ENCODE assay signal across 9 cellular contexts in genomic region chr14:73774671-73775070, GRCh38.
DNase-seq lines count a peak whose midpoint lies in the region; ATAC-seq, FAIRE-seq and TF ChIP-seq lines count a peak whose summit lies in the region.
"Had no signal": no experiment of that assay in that cellular context is flagged by ENCODE, and none has a peak within 500 bp of the region (broad histone marks: within the 10 kb centered on the region; RNA-seq: fewer than 3 reads in every experiment).

No MANE protein-coding gene starts in this region.

- no peak overlapping the region for H3K4me2 ChIP-seq in HepG2 (ENCODE audit: low read depth, low read length)

- no peak for TF ChIP-seq POLR2A in HepG2 (IDR thresholded peaks at IDR 0.05; ENCODE audit: insufficient read depth in 1 of 2, low read depth in 2 of 2, low read length in 2 of 2)

- H3K9me3 ChIP-seq in T-helper 17 cell (ENCODE audit: control insufficient read depth, low read length, poor library complexity, severe bottlenecking) = no peaks in the 10 kb centered on the region
- no peaks in the 10 kb centered on the region for H3K9me3 ChIP-seq in HepG2 (ENCODE audit: low read length)
- no peaks in the 10 kb centered on the region for H3K9me3 ChIP-seq in subcutaneous abdominal adipose tissue (ENCODE audit: control insufficient read depth in 5 of 5, low read length in 5 of 5)

- POLR2A ChIA-PET in HepG2 (lab: Yijun Ruan, JAX) = no interaction called here

- in situ Hi-C loops in HepG2 (cut with HindIII; ENCODE audit: extremely low pct_ligation_motif_present, low pct_unique_long_range_greater_than_20kb) = no loop called here

- no peak for TF ChIP-seq CTCF in HepG2 (CRISPR knock-in tag; IDR thresholded peaks at IDR 0.05)

- no peak overlapping the region for H3K27ac ChIP-seq in HepG2 (ENCODE audit: extremely low read length, insufficient read depth, low read length)
- peak overlapping the region; percentile 33 for H3K27ac ChIP-seq in subcutaneous abdominal adipose tissue (ENCODE audit: low read depth, low read length)

- no TSS peak for BruUV-seq in HepG2 (replicated peaks; lab: Mats Ljungman, UMichigan)

- intact Hi-C loops in HepG2 (cut with micrococcal nuclease; ENCODE audit: unreplicated experiment) = no loop called here

- ATAC-seq in T-helper 17 cell (no peak), HepG2 (no peak), HG03342 (IDR thresholded peaks at IDR 0.05; ENCODE audit: unreplicated experiment) (no peak)

- H3K36me3 ChIP-seq in HepG2 (replicated peaks in 1 of 2; ENCODE audit: control insufficient read depth in 1 of 2, insufficient read depth in 2 of 2, low read length in 2 of 2) = peaks cover 0 to 5% of the 10 kb centered on the region in 2 experiments; a peak in 3 of 5 replicates
- H3K36me3 ChIP-seq in subcutaneous abdominal adipose tissue (ENCODE audit: control insufficient read depth in 5 of 5, insufficient read depth in 5 of 5, low read length in 5 of 5) = peaks cover 0 to 5% (median 2%) of the 10 kb centered on the region in 5 donors

- TF ChIP-seq RAD21 in HepG2 (CRISPR knock-in tag; IDR thresholded peaks at IDR 0.05) = no peak

- DNase-seq in activated T-cell treated with anti-CD3 and anti-CD28 coated beads, Interleukin-2, amount 50 U/mL, for 24 hours = no peak
- DNase-seq in activated T-cell treated with anti-CD3 and anti-CD28 coated beads for 4 hours = no peak
- no peak for DNase-seq in T-helper 17 cell
- DNase-seq in HepG2 (ENCODE audit: low spot score) = no peak
- DNase-seq in middle frontal gyrus (ENCODE audit: extremely low spot score, low spot score) = no peak
- DNase-seq in NCI-H1105 treated with DMSO at 0.1 percent for 48 hours (lab: John Stamatoyannopoulos, UW) = no peak
- DNase-seq: activated gamma-delta T cell treated with Interleukin-2 at 50 U/mL for 16 hours had no signal

- H3K4me1 Mint-ChIP-seq in activated T-cell treated with anti-CD3 and anti-CD28 coated beads, Interleukin-2, amount 50 U/mL, for 24 hours (ENCODE audit: low read depth) = peaks cover 83% of the 10 kb centered on the region
- peaks cover 60% of the 10 kb centered on the region for H3K4me1 Mint-ChIP-seq in T-helper 17 cell

- peak overlapping the region; percentile 82 for H3K27ac Mint-ChIP-seq in activated T-cell treated with anti-CD3 and anti-CD28 coated beads, Interleukin-2, amount 50 U/mL, for 24 hours
- peak overlapping the region; percentile 92 for H3K27ac Mint-ChIP-seq in T-helper 17 cell

- peaks cover 71% of the 10 kb centered on the region for H4K20me1 ChIP-seq in HepG2 (ENCODE audit: insufficient read depth, low read length)

- no peak overlapping the region for H2AFZ ChIP-seq in HepG2 (ENCODE audit: low read length)

- 100% methylated on average over 1 of the region's 2 CpGs for WGBS in HepG2 (ENCODE audit: low lambda C conversion rate)

- no peaks in the 10 kb centered on the region for H3K9me3 Mint-ChIP-seq in activated T-cell treated with anti-CD3 and anti-CD28 coated beads, Interleukin-2, amount 50 U/mL, for 24 hours

- H3K79me2 ChIP-seq in HepG2 (ENCODE audit: insufficient read depth, low read length) = peaks cover 90% of the 10 kb centered on the region

- FAIRE-seq in HepG2 (lab: Jason Lieb, UNC) = no peak

- H3K4me1 ChIP-seq in HepG2 (ENCODE audit: insufficient read depth, low read length) (peaks cover 75% of the 10 kb centered on the region), subcutaneous abdominal adipose tissue (ENCODE audit: control insufficient read depth in 5 of 5, insufficient read depth in 5 of 5, low read length in 5 of 5) (peaks cover 15 to 72% (median 55%) of the 10 kb centered on the region in 5 donors)

- CTCF ChIA-PET in HepG2 (lab: Yijun Ruan, JAX; ENCODE audit: low intra/inter-chr PET ratio, low total read pairs) = no interaction called here

- no peak overlapping the region for H3K4me3 Mint-ChIP-seq in activated T-cell treated with anti-CD3 and anti-CD28 coated beads, Interleukin-2, amount 50 U/mL, for 24 hours
- no peak overlapping the region for H3K4me3 Mint-ChIP-seq in T-helper 17 cell

- no peaks in the 10 kb centered on the region for H3K27me3 ChIP-seq in HepG2 (ENCODE audit: control insufficient read depth in 1 of 2, insufficient read depth in 2 of 2, low read length in 2 of 2)
- no peaks in the 10 kb centered on the region for H3K27me3 ChIP-seq in subcutaneous abdominal adipose tissue (ENCODE audit: control insufficient read depth in 5 of 5, insufficient read depth in 4 of 5, low read length in 5 of 5)

- H3K4me3 ChIP-seq in HepG2 (replicated peaks in 1 of 3; ENCODE audit: insufficient read depth in 1 of 3, low read depth in 2 of 3, low read length in 3 of 3) (no peak overlapping the region), subcutaneous abdominal adipose tissue (ENCODE audit: low read depth in 1 of 5, low read length in 5 of 5) (no peak overlapping the region)

- H3K36me3 Mint-ChIP-seq in activated T-cell treated with anti-CD3 and anti-CD28 coated beads, Interleukin-2, amount 50 U/mL, for 24 hours (ENCODE audit: low read depth) = peaks cover 2% of the 10 kb centered on the region
- peaks cover 2% of the 10 kb centered on the region for H3K36me3 Mint-ChIP-seq in T-helper 17 cell (ENCODE audit: low read depth)

- H3K9ac ChIP-seq in HepG2 (ENCODE audit: insufficient read depth, low read depth, low read length) (no peak overlapping the region), subcutaneous abdominal adipose tissue (ENCODE audit: low read length in 5 of 5) (peak overlapping the region in 3 of 5 donors; percentile 1 to 60 (median 2))

- no peak for TF ChIP-seq EP300 in HepG2 (IDR thresholded peaks at IDR 0.05; ENCODE audit: low read depth in 2 of 2, low read length in 2 of 2)
- TF ChIP-seq EP300 in HepG2 (CRISPR knock-in tag; IDR thresholded peaks at IDR 0.05; ENCODE audit: borderline replicate concordance) = no peak

- H3K27me3 Mint-ChIP-seq in activated T-cell treated with anti-CD3 and anti-CD28 coated beads, Interleukin-2, amount 50 U/mL, for 24 hours = no peaks in the 10 kb centered on the region
- no peaks in the 10 kb centered on the region for H3K27me3 Mint-ChIP-seq in T-helper 17 cell

TF ChIP-seq in HepG2, 621 proteins besides CTCF, POLR2A, EP300 and RAD21:
- TF ChIP-seq BHLHE40 (IDR thresholded peaks at IDR 0.05; ENCODE audit: low read length) (no peak), ARID5B (CRISPR knock-in tag; IDR thresholded peaks at IDR 0.05) (no peak), ZKSCAN1 (IDR thresholded peaks at IDR 0.05; ENCODE audit: low read length) (peak; percentile 87), ZNF687 (CRISPR knock-in tag; IDR thresholded peaks at IDR 0.05) (0 out of 2 replicates have a peak, but pooled peaks have one; percentile 25)
TF ChIP-seq in HepG2: peak in this region for 2.
